Comparison of ENCODE assay signal across 14 cellular contexts in the genomic region with DNA sequence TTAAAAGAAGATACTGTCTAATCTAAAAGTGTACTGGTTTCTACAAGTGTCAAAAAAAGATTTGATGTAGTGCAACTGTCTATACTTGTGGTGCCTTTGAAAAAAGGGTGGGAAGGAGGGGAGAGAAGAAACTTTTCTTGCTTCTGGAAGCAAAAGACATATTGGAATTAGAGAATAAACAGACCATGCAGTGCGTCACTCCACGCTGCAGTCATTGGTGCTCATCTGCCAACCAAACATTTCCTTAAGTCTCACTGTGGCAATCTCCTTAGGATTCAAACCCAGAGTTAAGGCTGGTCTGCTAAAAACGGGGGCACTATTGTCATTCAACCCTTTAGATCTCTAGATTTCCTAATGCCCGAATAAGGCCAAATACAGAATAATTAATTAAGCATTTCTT. TPM values are rescaled to one million over a fixed set of nuclear protein-coding genes. Genes with fewer than 3 reads are reported as not detected.
A peak's percentile ranks its signal among the peaks of the same experiment; 100 is the strongest.
DNase-seq lines count a peak whose midpoint lies in the region; ATAC-seq, FAIRE-seq and TF ChIP-seq lines count a peak whose summit lies in the region.
"Had no signal": no experiment of that assay in that cellular context is flagged by ENCODE, and none has a peak within 500 bp of the region (broad histone marks: within the 10 kb centered on the region; RNA-seq: fewer than 3 reads in every experiment).

No MANE protein-coding gene starts in this region.

- CTCF ChIA-PET in WTC11 (lab: Charles Lee) = no interaction called here

- peak overlapping the region; percentile 45 for H3K9ac ChIP-seq in OCI-LY1 (ENCODE audit: low read length)
- H3K9ac ChIP-seq: BLaER1 had no signal

- peaks cover 9% of the 10 kb centered on the region; the same call in 1 of the 2 replicates for H3F3A ChIP-seq in OCI-LY1 (ENCODE audit: insufficient read depth, low read length)

- H3K4me3 ChIP-seq in OCI-LY1 (ENCODE audit: low read depth, low read length, poor library complexity, severe bottlenecking) (peak overlapping the region; percentile 15), small intestine (ENCODE audit: low read depth in 1 of 2, low read length in 2 of 2) (no peak overlapping the region)
- H3K4me3 ChIP-seq: A549, BLaER1, K562 had no signal

- H3K36me3 Mint-ChIP-seq in WTC11 = peaks cover 55% of the 10 kb centered on the region

- H3K27me3 Mint-ChIP-seq in WTC11 (ENCODE audit: low read depth) = no peaks in the 10 kb centered on the region

- TF ChIP-seq CTCF in OCI-LY1 (IDR thresholded peaks at IDR 0.05; ENCODE audit: low read length) = no peak
- TF ChIP-seq CTCF in WTC11 (IDR thresholded peaks at IDR 0.05) = no peak

- H3K9me3 ChIP-seq in OCI-LY1 (ENCODE audit: low read length) = peaks cover 5% of the 10 kb centered on the region; the same call in 1 of the 2 replicates
- H3K9me3 ChIP-seq in small intestine (ENCODE audit: control insufficient read depth, low read depth) = no peaks in the 10 kb centered on the region
- H3K9me3 ChIP-seq: A549, BLaER1 had no signal

- no peak for DNase-seq in GM19239 (ENCODE audit: insufficient read length, low spot score)
- no peak for DNase-seq in WTC11 (ENCODE audit: low spot score)
- no peak for DNase-seq in small intestine
- no peak for DNase-seq in mesenteric fat pad (ENCODE audit: low spot score)
- DNase-seq in NCI-H226 = no peak
- DNase-seq: DMS53, HCEC 1CT, HFFc6 had no signal

- H3K27me3 ChIP-seq in OCI-LY1 (ENCODE audit: insufficient read depth, low read length) (no peaks in the 10 kb centered on the region), small intestine (ENCODE audit: control insufficient read depth in 2 of 2, insufficient read depth in 2 of 2, low read length in 2 of 2) (no peaks in the 10 kb centered on the region)
- H3K27me3 ChIP-seq: BLaER1 had no signal

- no peak overlapping the region for H3K4me3 Mint-ChIP-seq in WTC11
- H3K4me3 Mint-ChIP-seq: HFFc6 had no signal

- no peaks in the 10 kb centered on the region for H4K20me1 ChIP-seq in OCI-LY1 (ENCODE audit: insufficient read depth, low read length)
- H4K20me1 ChIP-seq: BLaER1 had no signal

- peaks cover 6% of the 10 kb centered on the region for H3K9me3 Mint-ChIP-seq in WTC11
- H3K9me3 Mint-ChIP-seq: HFFc6 had no signal

- peak overlapping the region; percentile 32 for H3K4me2 ChIP-seq in OCI-LY1 (ENCODE audit: low read length)
- H3K4me2 ChIP-seq: A549, BLaER1 had no signal

- no peaks in the 10 kb centered on the region for H3K79me2 ChIP-seq in OCI-LY1 (ENCODE audit: insufficient read depth, low read length)

- peaks cover 67% of the 10 kb centered on the region for H3K4me1 ChIP-seq in OCI-LY1 (ENCODE audit: insufficient read depth, low read length, severe bottlenecking)
- no peaks in the 10 kb centered on the region for H3K4me1 ChIP-seq in small intestine (ENCODE audit: control insufficient read depth in 2 of 2, insufficient read depth in 1 of 2, low read depth in 1 of 2, low read length in 1 of 2)
- H3K4me1 ChIP-seq: A549, BLaER1 had no signal

- peak overlapping the region; percentile 91 for H3K27ac ChIP-seq in OCI-LY1 (ENCODE audit: low read depth, low read length, poor library complexity, severe bottlenecking)
- no peak overlapping the region for H3K27ac ChIP-seq in small intestine (ENCODE audit: low read depth in 1 of 2, low read length in 1 of 2)
- H3K27ac ChIP-seq: A549, BLaER1 had no signal

- H2AFZ ChIP-seq in OCI-LY1 (ENCODE audit: low read length) = no peak overlapping the region

- no peaks in the 10 kb centered on the region for H3K9me2 ChIP-seq in OCI-LY1 (ENCODE audit: low read depth, low read length)

- H3K36me3 ChIP-seq in OCI-LY1 (ENCODE audit: insufficient read depth, low read length) (peaks cover 69% of the 10 kb centered on the region), small intestine (ENCODE audit: control insufficient read depth in 2 of 2, insufficient read depth in 2 of 2, low read length in 2 of 2) (peaks cover 10 to 11% of the 10 kb centered on the region in 2 donors)

- FAIRE-seq in GM19239 (lab: Jason Lieb, UNC) = peak; percentile 86
- FAIRE-seq in small intestine (lab: Jason Lieb, UNC) = no peak
- FAIRE-seq: HTR-8/SVneo, K562 had no signal

- H3K27ac Mint-ChIP-seq in WTC11 = peak overlapping the region; percentile 37; the same call in 1 of the 2 replicates
- H3K27ac Mint-ChIP-seq: HFFc6 had no signal

- WGBS in small intestine, 3 donors = 76 to 95% (median 92%) methylated on average over 4 of the region's 4 CpGs

- peaks cover 22% of the 10 kb centered on the region for H3K4me1 Mint-ChIP-seq in WTC11

- POLR2A ChIA-PET in WTC11 (lab: Charles Lee) = no interaction called here

- ATAC-seq in WTC11 (no peak), HG02981 (IDR thresholded peaks at IDR 0.05; ENCODE audit: unreplicated experiment) (no peak)
- ATAC-seq: A549, K562 had no signal

TF ChIP-seq in WTC11, 78 proteins besides CTCF, POLR2A, EP300 and RAD21:
- TF ChIP-seq ZNF396 (CRISPR knock-in tag; IDR thresholded peaks at IDR 0.05; ENCODE audit: borderline replicate concordance) (no peak), NR3C1 (CRISPR knock-in tag; conservative IDR thresholded peaks at IDR 0.05; ENCODE audit: low read depth) (no peak), FOXP1 (CRISPR knock-in tag; IDR thresholded peaks at IDR 0.05; ENCODE audit: borderline replicate concordance) (no peak), ZBTB21 (CRISPR knock-in tag; IDR thresholded peaks at IDR 0.05; ENCODE audit: borderline replicate concordance) (no peak), NFYB (CRISPR knock-in tag; conservative IDR thresholded peaks at IDR 0.05; ENCODE audit: low read depth) (no peak), NR1H2 (CRISPR knock-in tag; IDR thresholded peaks at IDR 0.05) (no peak), CREM (CRISPR knock-in tag; IDR thresholded peaks at IDR 0.05) (no peak), ZNF416 (CRISPR knock-in tag; IDR thresholded peaks at IDR 0.05) (no peak), TCF7 (CRISPR knock-in tag; IDR thresholded peaks at IDR 0.05; ENCODE audit: low read depth) (no peak), ESRRA (CRISPR knock-in tag; IDR thresholded peaks at IDR 0.05; ENCODE audit: borderline replicate concordance) (no peak), E2F1 (CRISPR knock-in tag; IDR thresholded peaks at IDR 0.05) (no peak)
- TF ChIP-seq, protein P1, sequence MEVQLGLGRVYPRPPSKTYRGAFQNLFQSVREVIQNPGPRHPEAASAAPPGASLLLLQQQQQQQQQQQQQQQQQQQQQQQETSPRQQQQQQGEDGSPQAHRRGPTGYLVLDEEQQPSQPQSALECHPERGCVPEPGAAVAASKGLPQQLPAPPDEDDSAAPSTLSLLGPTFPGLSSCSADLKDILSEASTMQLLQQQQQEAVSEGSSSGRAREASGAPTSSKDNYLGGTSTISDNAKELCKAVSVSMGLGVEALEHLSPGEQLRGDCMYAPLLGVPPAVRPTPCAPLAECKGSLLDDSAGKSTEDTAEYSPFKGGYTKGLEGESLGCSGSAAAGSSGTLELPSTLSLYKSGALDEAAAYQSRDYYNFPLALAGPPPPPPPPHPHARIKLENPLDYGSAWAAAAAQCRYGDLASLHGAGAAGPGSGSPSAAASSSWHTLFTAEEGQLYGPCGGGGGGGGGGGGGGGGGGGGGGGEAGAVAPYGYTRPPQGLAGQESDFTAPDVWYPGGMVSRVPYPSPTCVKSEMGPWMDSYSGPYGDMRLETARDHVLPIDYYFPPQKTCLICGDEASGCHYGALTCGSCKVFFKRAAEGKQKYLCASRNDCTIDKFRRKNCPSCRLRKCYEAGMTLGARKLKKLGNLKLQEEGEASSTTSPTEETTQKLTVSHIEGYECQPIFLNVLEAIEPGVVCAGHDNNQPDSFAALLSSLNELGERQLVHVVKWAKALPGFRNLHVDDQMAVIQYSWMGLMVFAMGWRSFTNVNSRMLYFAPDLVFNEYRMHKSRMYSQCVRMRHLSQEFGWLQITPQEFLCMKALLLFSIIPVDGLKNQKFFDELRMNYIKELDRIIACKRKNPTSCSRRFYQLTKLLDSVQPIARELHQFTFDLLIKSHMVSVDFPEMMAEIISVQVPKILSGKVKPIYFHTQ (CRISPR knock-in tag; IDR thresholded peaks at IDR 0.05) = no peak
- TF ChIP-seq, protein P2, sequence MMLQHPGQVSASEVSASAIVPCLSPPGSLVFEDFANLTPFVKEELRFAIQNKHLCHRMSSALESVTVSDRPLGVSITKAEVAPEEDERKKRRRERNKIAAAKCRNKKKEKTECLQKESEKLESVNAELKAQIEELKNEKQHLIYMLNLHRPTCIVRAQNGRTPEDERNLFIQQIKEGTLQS (CRISPR knock-in tag; conservative IDR thresholded peaks at IDR 0.05) = no peak

RNA-seq across cellular contexts. Expression of gene PELI1, which starts 50.9 kb away (rescaled TPM):
- total RNA-seq in WTC11 (2021) (43.0 to 53.5 TPM (median 47.3 TPM) in 3 replicates), mesenteric fat pad (47.4 TPM)
- polyA plus RNA-seq in small intestine = 10 to 100 TPM; 20.5 to 26.6 (median 23.2) TPM
